Comparison of ENCODE assay signal across 27 cellular contexts in the genomic region with DNA sequence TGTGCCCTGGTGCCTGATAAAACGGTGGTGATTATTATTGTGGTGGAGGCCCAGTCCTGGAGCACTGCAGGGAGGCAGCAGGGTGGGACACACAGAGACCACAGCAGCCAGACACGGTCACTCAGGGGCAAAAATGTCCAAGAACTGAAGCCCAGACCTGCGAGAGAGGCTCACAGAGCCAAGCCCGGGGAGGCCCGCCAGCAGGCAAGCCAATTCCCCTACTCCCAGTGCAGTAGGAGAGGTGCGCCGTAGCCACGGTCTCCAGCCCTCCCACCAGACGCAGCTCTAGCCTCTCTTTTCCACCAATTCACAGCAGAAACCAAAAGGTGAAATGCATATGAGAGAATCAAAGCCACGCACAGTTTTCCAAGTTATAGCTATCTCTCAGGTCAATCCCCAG.
DNase-seq lines count a peak whose midpoint lies in the region; ATAC-seq and TF ChIP-seq lines count a peak whose summit lies in the region.
"Had no signal": no experiment of that assay in that cellular context is flagged by ENCODE, and none has a peak within 500 bp of the region (broad histone marks: within the 10 kb centered on the region; RNA-seq: fewer than 3 reads in every experiment).

No MANE protein-coding gene starts in this region.

- no peak for TF ChIP-seq CTCF in CD4-positive, alpha-beta T cell (IDR thresholded peaks at IDR 0.05)
- no peak for TF ChIP-seq CTCF in activated CD8-positive, alpha-beta T cell treated with anti-CD3 and anti-CD28 coated beads for 36 hours (IDR thresholded peaks at IDR 0.05)
- no peak for TF ChIP-seq CTCF in vagina (IDR thresholded peaks at IDR 0.05)

- H3K4me3 ChIP-seq in right cardiac atrium (ENCODE audit: low read length) (no peak overlapping the region), vagina (no peak overlapping the region)
- H3K4me3 ChIP-seq: A549, colonic mucosa, gastroesophageal sphincter, lower lobe of right lung, smooth muscle cell, transverse colon had no signal

- no peaks in the 10 kb centered on the region for H3K27me3 Mint-ChIP-seq in activated CD4-positive, alpha-beta T cell treated with anti-CD3 and anti-CD28 coated beads, Interleukin-2, amount 10 ng/mL, durations not matched to agents 7 days and 5 days
- no peaks in the 10 kb centered on the region for H3K27me3 Mint-ChIP-seq in CD4-positive, alpha-beta T cell
- no peaks in the 10 kb centered on the region for H3K27me3 Mint-ChIP-seq in activated CD8-positive, alpha-beta T cell treated with anti-CD3 and anti-CD28 coated beads for 36 hours

- no peaks in the 10 kb centered on the region for H3K4me1 ChIP-seq in right cardiac atrium (ENCODE audit: control insufficient read depth, insufficient read depth, low read length)
- peaks cover 6% of the 10 kb centered on the region for H3K4me1 ChIP-seq in vagina
- H3K4me1 ChIP-seq: A549, colonic mucosa, gastroesophageal sphincter, transverse colon had no signal

- peak overlapping the region; percentile 78 for H3K27ac Mint-ChIP-seq in activated CD4-positive, alpha-beta T cell treated with anti-CD3 and anti-CD28 coated beads, Interleukin-2, amount 10 ng/mL, durations not matched to agents 7 days and 5 days
- H3K27ac Mint-ChIP-seq in CD4-positive, alpha-beta T cell, result peak overlapping the region; percentile 54
- peak overlapping the region; percentile 97 for H3K27ac Mint-ChIP-seq in activated CD8-positive, alpha-beta T cell treated with anti-CD3 and anti-CD28 coated beads for 36 hours
- H3K27ac Mint-ChIP-seq: brain, endodermal cell had no signal

- peaks cover 50% of the 10 kb centered on the region for H3K36me3 Mint-ChIP-seq in activated CD4-positive, alpha-beta T cell treated with anti-CD3 and anti-CD28 coated beads, Interleukin-2, amount 10 ng/mL, durations not matched to agents 7 days and 5 days (ENCODE audit: low read depth)
- peaks cover 27% of the 10 kb centered on the region for H3K36me3 Mint-ChIP-seq in CD4-positive, alpha-beta T cell (ENCODE audit: low read depth)
- peaks cover 31% of the 10 kb centered on the region for H3K36me3 Mint-ChIP-seq in activated CD8-positive, alpha-beta T cell treated with anti-CD3 and anti-CD28 coated beads for 36 hours (ENCODE audit: low read depth)
- H3K36me3 Mint-ChIP-seq: brain had no signal

- H3K4me3 Mint-ChIP-seq in activated CD4-positive, alpha-beta T cell treated with anti-CD3 and anti-CD28 coated beads, Interleukin-2, amount 10 ng/mL, durations not matched to agents 7 days and 5 days, result no peak overlapping the region
- H3K4me3 Mint-ChIP-seq in CD4-positive, alpha-beta T cell, result no peak overlapping the region
- no peak overlapping the region for H3K4me3 Mint-ChIP-seq in activated CD8-positive, alpha-beta T cell treated with anti-CD3 and anti-CD28 coated beads for 36 hours
- H3K4me3 Mint-ChIP-seq: brain, endodermal cell had no signal

- no peaks in the 10 kb centered on the region for H3K36me3 ChIP-seq in vagina
- H3K36me3 ChIP-seq: BE2C, colonic mucosa, gastroesophageal sphincter, lower lobe of right lung, transverse colon had no signal

- no peaks in the 10 kb centered on the region for H3K27me3 ChIP-seq in CD4-positive, alpha-beta T cell (ENCODE audit: control insufficient read depth, insufficient read depth, low read length)
- no peaks in the 10 kb centered on the region for H3K27me3 ChIP-seq in right cardiac atrium (ENCODE audit: control insufficient read depth, insufficient read depth)
- no peaks in the 10 kb centered on the region for H3K27me3 ChIP-seq in vagina
- H3K27me3 ChIP-seq: BE2C, colonic mucosa, gastroesophageal sphincter, transverse colon had no signal

- CTCF ChIA-PET in activated CD4-positive, alpha-beta T cell treated with anti-CD3 and anti-CD28 coated beads, Interleukin-2, amount 10 ng/mL, durations not matched to agents 7 days and 5 days (lab: Charles Lee), result interaction anchor here (0.6 to 2.3 kb wide), 7 partner anchors 9 to 56 kb away, joined by 3 to 8 read pairs (median 3); no protein-coding TSS in a partner anchor
- CTCF ChIA-PET in CD4-positive, alpha-beta T cell (lab: Charles Lee), result no interaction called here
- CTCF ChIA-PET in activated CD8-positive, alpha-beta T cell treated with anti-CD3 and anti-CD28 coated beads for 36 hours (lab: Charles Lee), result interaction anchor here (0.9 to 1.0 kb wide), 3 partner anchors 10 to 25 kb away, joined by 3 to 4 read pairs (median 3); no protein-coding TSS in a partner anchor

- no peak overlapping the region for H3K27ac ChIP-seq in CD4-positive, alpha-beta T cell (ENCODE audit: low read depth, low read length)
- H3K27ac ChIP-seq in right cardiac atrium (ENCODE audit: low read length) (no peak overlapping the region), caudate nucleus (ENCODE audit: low read depth, low read length) (no peak overlapping the region), vagina (no peak overlapping the region)
- H3K27ac ChIP-seq: A549, colonic mucosa, gastroesophageal sphincter, lower lobe of right lung, transverse colon had no signal

- 86% methylated on average over 10 of the region's 10 CpGs for WGBS in right cardiac atrium

- intact Hi-C loops in CD4-positive, alpha-beta T cell (cut with DNase I, micrococcal nuclease), result no loop called here
- intact Hi-C loops in activated CD8-positive, alpha-beta T cell treated with anti-CD3 and anti-CD28 coated beads for 36 hours (cut with micrococcal nuclease), result no loop called here
- intact Hi-C loops in right cardiac atrium (cut with DNase I) (no loop called here), vagina (cut with DNase I) (no loop called here)

- no peak for DNase-seq in activated CD4-positive, alpha-beta T cell treated with anti-CD3 and anti-CD28 coated beads, Interleukin-2, amount 10 ng/mL, durations not matched to agents 7 days and 5 days
- DNase-seq in activated CD4-positive, alpha-beta T cell treated with anti-CD3 and anti-CD28 coated beads for 48 hours, result no peak
- no peak for DNase-seq in CD4-positive, alpha-beta T cell
- DNase-seq in activated CD8-positive, alpha-beta T cell treated with anti-CD3 and anti-CD28 coated beads for 36 hours, result no peak
- DNase-seq in right cardiac atrium (peak in 2 of 3 donors; percentile 74 to 84), caudate nucleus (lab: John Stamatoyannopoulos, UW) (no peak), NCI-H2196 (lab: John Stamatoyannopoulos, UW; ENCODE audit: unreplicated experiment) (no peak), vagina (ENCODE audit: extremely low spot score in 2 of 2) (no peak)
- DNase-seq: activated CD8-positive, alpha-beta memory T cell treated with anti-CD3 and anti-CD28 coated beads, Interleukin-2, amount 50 U/mL, for 4 hours; BE2C; Calu3; colonic mucosa; endodermal cell; hypothalamus; KG1; lower lobe of right lung; NCI-H2171; NCI-H526 treated with DMSO at 0.1 percent for 48 hours; RPMI8226; stimulated activated CD4-positive, alpha-beta T cell treated with anti-CD3 and anti-CD28 coated beads, Interleukin-2, amount 100 ng/mL, for 48 hours; stimulated activated naive CD4-positive, alpha-beta T cell treated with Interleukin-2 at 50 U/mL for 16 hours; transverse colon had no signal

- no peak for ATAC-seq in CD4-positive, alpha-beta T cell (ENCODE audit: poor library complexity)
- ATAC-seq in activated CD8-positive, alpha-beta T cell treated with anti-CD3 and anti-CD28 coated beads for 36 hours, result no peak
- peak in 1 of 2 donors; percentile 77 for ATAC-seq in right cardiac atrium
- ATAC-seq: A549, gastroesophageal sphincter, lower lobe of right lung, SK-N-SH treated with all-trans-retinoic acid at 6 μM for 48 hours had no signal

- peaks cover 4% of the 10 kb centered on the region for H3K9me3 ChIP-seq in CD4-positive, alpha-beta T cell (ENCODE audit: control insufficient read depth, low read length)
- H3K9me3 ChIP-seq in right cardiac atrium (ENCODE audit: control insufficient read depth, low read length) (no peaks in the 10 kb centered on the region), vagina (no peaks in the 10 kb centered on the region)
- H3K9me3 ChIP-seq: A549, BE2C, colonic mucosa, gastroesophageal sphincter, lower lobe of right lung, transverse colon had no signal

- TF ChIP-seq POLR2A in vagina (IDR thresholded peaks at IDR 0.05), result no peak

- POLR2A ChIA-PET in activated CD4-positive, alpha-beta T cell treated with anti-CD3 and anti-CD28 coated beads, Interleukin-2, amount 10 ng/mL, durations not matched to agents 7 days and 5 days (lab: Charles Lee), result no interaction called here
- POLR2A ChIA-PET in CD4-positive, alpha-beta T cell (lab: Charles Lee), result no interaction called here
- POLR2A ChIA-PET in activated CD8-positive, alpha-beta T cell treated with anti-CD3 and anti-CD28 coated beads for 36 hours (lab: Charles Lee), result no interaction called here

- H3K4me1 Mint-ChIP-seq in activated CD4-positive, alpha-beta T cell treated with anti-CD3 and anti-CD28 coated beads, Interleukin-2, amount 10 ng/mL, durations not matched to agents 7 days and 5 days, result peaks cover 58% of the 10 kb centered on the region
- peaks cover 39% of the 10 kb centered on the region for H3K4me1 Mint-ChIP-seq in CD4-positive, alpha-beta T cell (ENCODE audit: low read depth)
- peaks cover 48% of the 10 kb centered on the region for H3K4me1 Mint-ChIP-seq in activated CD8-positive, alpha-beta T cell treated with anti-CD3 and anti-CD28 coated beads for 36 hours (ENCODE audit: low read depth)
- H3K4me1 Mint-ChIP-seq: brain had no signal

- peaks cover 15% of the 10 kb centered on the region for H3K9me3 Mint-ChIP-seq in activated CD4-positive, alpha-beta T cell treated with anti-CD3 and anti-CD28 coated beads, Interleukin-2, amount 10 ng/mL, durations not matched to agents 7 days and 5 days
- H3K9me3 Mint-ChIP-seq in CD4-positive, alpha-beta T cell, result peaks cover 2% of the 10 kb centered on the region
- peaks cover 10% of the 10 kb centered on the region for H3K9me3 Mint-ChIP-seq in activated CD8-positive, alpha-beta T cell treated with anti-CD3 and anti-CD28 coated beads for 36 hours
- H3K9me3 Mint-ChIP-seq: endodermal cell had no signal

Comparison
In these comparisons a context has a peak if more than half of its experiments do, and no peak if none do; other contexts are left out.
1. DNase-seq: peak in right cardiac atrium (2 of 3); none in activated CD4-positive, alpha-beta T cell treated with anti-CD3 and anti-CD28 coated beads, Interleukin-2, amount 10 ng/mL, durations not matched to agents 7 days and 5 days (single experiment), activated CD4-positive, alpha-beta T cell treated with anti-CD3 and anti-CD28 coated beads for 48 hours (single experiment), CD4-positive, alpha-beta T cell (0 of 10), activated CD8-positive, alpha-beta T cell treated with anti-CD3 and anti-CD28 coated beads for 36 hours (single experiment), caudate nucleus (0 of 61), NCI-H2196 (single experiment) and vagina (0 of 2).
2. Peak in every context shown above with its lines, with median percentiles within 50 percentile points of each other: H3K27ac Mint-ChIP-seq.